Comparison of ENCODE assay signal across 12 cellular contexts in genomic region chr3:127304121-127304744, GRCh38. TPM values are rescaled to one million over a fixed set of nuclear protein-coding genes. Genes with fewer than 3 reads are reported as not detected.
DNase-seq lines count a peak whose midpoint lies in the region; ATAC-seq and TF ChIP-seq lines count a peak whose summit lies in the region.
"Had no signal": no experiment of that assay in that cellular context is flagged by ENCODE, and none has a peak within 500 bp of the region (broad histone marks: within the 10 kb centered on the region; RNA-seq: fewer than 3 reads in every experiment).

No MANE protein-coding gene starts in this region.

- peaks cover 11% of the 10 kb centered on the region for H3K27me3 Mint-ChIP-seq in activated CD8-positive, alpha-beta memory T cell treated with anti-CD3 and anti-CD28 coated beads, Interleukin-2, amount 10 ng/mL, durations not matched to agents 7 days and 5 days
- peaks cover 6 to 35% (median 16%) of the 10 kb centered on the region in 5 donors for H3K27me3 Mint-ChIP-seq in naive thymus-derived CD4-positive, alpha-beta T cell

- no peak overlapping the region for H3K27ac ChIP-seq in foreskin keratinocyte
- no peak overlapping the region for H3K27ac ChIP-seq in naive thymus-derived CD4-positive, alpha-beta T cell (ENCODE audit: low read depth, low read length)
- H3K27ac ChIP-seq: BLaER1 treated with 17β-estradiol and CSF1 and Interleukin-3, amounts not matched to agents 10 nM and 100 nM had no signal

- TF ChIP-seq CTCF in LNCaP clone FGC (IDR thresholded peaks at IDR 0.05; ENCODE audit: control insufficient read depth, extremely low read depth, insufficient read depth) (peak; percentile 12; the same call in 1 of the 2 replicates), foreskin keratinocyte (conservative IDR thresholded peaks at IDR 0.05) (peak; percentile 58)

- H3K4me3 ChIP-seq in LNCaP clone FGC (ENCODE audit: low read depth, low read length) = peak overlapping the region; percentile 16; the same call in 1 of the 2 replicates
- no peak overlapping the region for H3K4me3 ChIP-seq in naive thymus-derived CD4-positive, alpha-beta T cell (ENCODE audit: low read length)
- H3K4me3 ChIP-seq: BLaER1 treated with 17β-estradiol and CSF1 and Interleukin-3, amounts not matched to agents 10 nM and 100 nM had no signal

- H3K27me3 ChIP-seq in foreskin keratinocyte = no peaks in the 10 kb centered on the region
- H3K27me3 ChIP-seq in naive thymus-derived CD4-positive, alpha-beta T cell (ENCODE audit: control insufficient read depth in 2 of 2, insufficient read depth in 2 of 2, low read length in 2 of 2) = peaks cover 0 to 4% of the 10 kb centered on the region in 2 donors
- H3K27me3 ChIP-seq: BLaER1 treated with 17β-estradiol and CSF1 and Interleukin-3, amounts not matched to agents 10 nM and 100 nM had no signal

- no peak overlapping the region for H3K4me3 Mint-ChIP-seq in activated CD8-positive, alpha-beta memory T cell treated with anti-CD3 and anti-CD28 coated beads, Interleukin-2, amount 10 ng/mL, durations not matched to agents 7 days and 5 days
- no peak overlapping the region for H3K4me3 Mint-ChIP-seq in naive thymus-derived CD4-positive, alpha-beta T cell
- H3K4me3 Mint-ChIP-seq: activated naive CD8-positive, alpha-beta T cell; nephron; T-helper 1 cell treated with Interleukin-12 subunit alpha and Interleukin-12 subunit beta and Interleukin-4 antibody, amounts not matched to agents 30 μg/mL and 1 μg/mL, for 36 hours had no signal

- H3K9me3 Mint-ChIP-seq in activated CD8-positive, alpha-beta memory T cell treated with anti-CD3 and anti-CD28 coated beads, Interleukin-2, amount 10 ng/mL, durations not matched to agents 7 days and 5 days (ENCODE audit: low read depth) = no peaks in the 10 kb centered on the region
- H3K9me3 Mint-ChIP-seq in naive thymus-derived CD4-positive, alpha-beta T cell = peaks cover 0 to 13% (median 0%) of the 10 kb centered on the region in 11 donors
- H3K9me3 Mint-ChIP-seq: nephron; T-helper 1 cell treated with Interleukin-12 subunit alpha and Interleukin-12 subunit beta and Interleukin-4 antibody, amounts not matched to agents 30 μg/mL and 1 μg/mL, for 36 hours had no signal

- H3K4me1 Mint-ChIP-seq in activated CD8-positive, alpha-beta memory T cell treated with anti-CD3 and anti-CD28 coated beads, Interleukin-2, amount 10 ng/mL, durations not matched to agents 7 days and 5 days = no peaks in the 10 kb centered on the region
- H3K4me1 Mint-ChIP-seq in naive thymus-derived CD4-positive, alpha-beta T cell = peaks cover 0 to 4% (median 0%) of the 10 kb centered on the region in 7 donors
- H3K4me1 Mint-ChIP-seq: nephron had no signal

- CTCF ChIA-PET in activated CD8-positive, alpha-beta memory T cell treated with anti-CD3 and anti-CD28 coated beads, Interleukin-2, amount 10 ng/mL, durations not matched to agents 7 days and 5 days (lab: Charles Lee) = no interaction called here
- CTCF ChIA-PET in naive thymus-derived CD4-positive, alpha-beta T cell (lab: Charles Lee) = no interaction called here

- H3K4me1 ChIP-seq in foreskin keratinocyte = peaks cover 11% of the 10 kb centered on the region
- no peaks in the 10 kb centered on the region for H3K4me1 ChIP-seq in naive thymus-derived CD4-positive, alpha-beta T cell (ENCODE audit: control insufficient read depth in 2 of 2, insufficient read depth in 2 of 2, low read length in 2 of 2)

- DNase-seq in A172 (ENCODE audit: low spot score) = peak; percentile 24
- peak; percentile 93 for DNase-seq in LNCaP clone FGC (ENCODE audit: low read depth)
- DNase-seq in NCI-H69 (lab: John Stamatoyannopoulos, UW) = peak; percentile 94
- DNase-seq in foreskin keratinocyte = peak; percentile 54 to 82
- no peak for DNase-seq in GDM1 (lab: John Stamatoyannopoulos, UW)
- DNase-seq in activated CD8-positive, alpha-beta memory T cell treated with anti-CD3 and anti-CD28 coated beads, Interleukin-2, amount 10 ng/mL, durations not matched to agents 7 days and 5 days = no peak
- no peak for DNase-seq in AG08396 (ENCODE audit: low spot score)
- DNase-seq in naive thymus-derived CD4-positive, alpha-beta T cell = no peak

- POLR2A ChIA-PET in naive thymus-derived CD4-positive, alpha-beta T cell (lab: Charles Lee) = no interaction called here

- no peaks in the 10 kb centered on the region for H3K36me3 ChIP-seq in naive thymus-derived CD4-positive, alpha-beta T cell (ENCODE audit: control insufficient read depth in 2 of 3, insufficient read depth in 3 of 3, low read length in 3 of 3)
- H3K36me3 ChIP-seq: BLaER1 treated with 17β-estradiol and CSF1 and Interleukin-3, amounts not matched to agents 10 nM and 100 nM had no signal

- no peaks in the 10 kb centered on the region for H3K9me3 ChIP-seq in naive thymus-derived CD4-positive, alpha-beta T cell (ENCODE audit: control insufficient read depth in 2 of 3, low read length in 3 of 3)

- H3K27ac Mint-ChIP-seq in activated CD8-positive, alpha-beta memory T cell treated with anti-CD3 and anti-CD28 coated beads, Interleukin-2, amount 10 ng/mL, durations not matched to agents 7 days and 5 days = no peak overlapping the region
- no peak overlapping the region for H3K27ac Mint-ChIP-seq in naive thymus-derived CD4-positive, alpha-beta T cell
- H3K27ac Mint-ChIP-seq: activated naive CD8-positive, alpha-beta T cell; nephron had no signal

- peak; percentile 96 for ATAC-seq in foreskin keratinocyte
- no peak for ATAC-seq in activated CD8-positive, alpha-beta memory T cell treated with anti-CD3 and anti-CD28 coated beads, Interleukin-2, amount 10 ng/mL, durations not matched to agents 7 days and 5 days
- no peak for ATAC-seq in naive thymus-derived CD4-positive, alpha-beta T cell

- H3K36me3 Mint-ChIP-seq in activated CD8-positive, alpha-beta memory T cell treated with anti-CD3 and anti-CD28 coated beads, Interleukin-2, amount 10 ng/mL, durations not matched to agents 7 days and 5 days = no peaks in the 10 kb centered on the region
- no peaks in the 10 kb centered on the region for H3K36me3 Mint-ChIP-seq in naive thymus-derived CD4-positive, alpha-beta T cell
- H3K36me3 Mint-ChIP-seq: activated naive CD8-positive, alpha-beta T cell had no signal

- intact Hi-C loops in naive thymus-derived CD4-positive, alpha-beta T cell (cut with micrococcal nuclease) = no loop called here

RNA-seq across cellular contexts. Expression of gene PRR20G, which starts 16.4 kb away (rescaled TPM):
- total RNA-seq in A172 (2014; rRNA removed; shearing (Covaris generic)) = not detected in 2 replicates
- total RNA-seq in foreskin keratinocyte = not detected in 2 replicates
- 0.20 and 0.27 TPM in 2 replicates for polyA plus RNA-seq in foreskin keratinocyte
- total RNA-seq in activated CD8-positive, alpha-beta memory T cell treated with anti-CD3 and anti-CD28 coated beads, Interleukin-2, amount 10 ng/mL, durations not matched to agents 7 days and 5 days = not detected
- total RNA-seq in naive thymus-derived CD4-positive, alpha-beta T cell = not detected
- polyA plus RNA-seq in naive thymus-derived CD4-positive, alpha-beta T cell = not detected

Comparison
In these comparisons a context has a peak if more than half of its experiments do, and no peak if none do; other contexts are left out.
1. DNase-seq: peak in A172 (single experiment), LNCaP clone FGC (single experiment), NCI-H69 (single experiment) and foreskin keratinocyte (2 of 2); none in GDM1 (single experiment), activated CD8-positive, alpha-beta memory T cell treated with anti-CD3 and anti-CD28 coated beads, Interleukin-2, amount 10 ng/mL, durations not matched to agents 7 days and 5 days (single experiment), AG08396 (single experiment) and naive thymus-derived CD4-positive, alpha-beta T cell (0 of 9).